ENCODE assay signal across 27 cellular contexts in the genomic region with DNA sequence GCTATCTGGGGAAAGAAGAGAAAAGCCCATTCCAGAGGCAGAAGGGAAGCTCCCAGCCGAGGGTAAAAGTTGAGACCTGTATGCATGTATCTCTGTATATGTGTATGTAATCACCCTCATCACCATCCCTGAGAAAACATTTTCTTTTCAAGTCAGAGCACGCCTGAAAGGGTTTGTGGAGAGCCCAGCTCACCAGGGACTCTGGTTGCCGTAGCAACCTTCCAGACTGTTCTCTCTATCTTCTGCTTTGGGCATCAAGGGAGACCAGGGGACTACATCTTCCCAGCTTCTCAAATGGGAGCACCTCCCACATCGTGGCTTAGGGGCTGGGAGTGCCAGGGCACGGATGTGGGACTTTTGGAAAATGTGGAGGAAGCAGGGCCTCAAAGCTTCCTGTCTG.
A peak's percentile ranks its signal among the peaks of the same experiment; 100 is the strongest.
DNase-seq lines count a peak whose midpoint lies in the region; ATAC-seq lines count a peak whose summit lies in the region.
"Had no signal": no experiment of that assay in that cellular context is flagged by ENCODE, and none has a peak within 500 bp of the region (broad histone marks: within the 10 kb centered on the region; RNA-seq: fewer than 3 reads in every experiment).

No MANE protein-coding gene starts in this region.

- no peaks in the 10 kb centered on the region for H3K79me1 ChIP-seq in mesendoderm (ENCODE audit: low read length)

- DNase-seq in COR-L47 (lab: John Stamatoyannopoulos, UW): peak; percentile 60
- DNase-seq in NCI-H1092 treated with DMSO at 0.1 percent for 48 hours (lab: John Stamatoyannopoulos, UW): peak; percentile 3
- peak; percentile 76 for DNase-seq in NCI-H69 (lab: John Stamatoyannopoulos, UW)
- DNase-seq in mesendoderm: peak; percentile 20
- no peak for DNase-seq in NCI-H82 treated with DMSO at 0.1 percent for 48 hours (lab: John Stamatoyannopoulos, UW; ENCODE audit: unreplicated experiment)
- DNase-seq in putamen (ENCODE audit: low spot score): no peak
- no peak for DNase-seq in stimulated activated naive CD8-positive, alpha-beta T cell treated with anti-CD3 and anti-CD28 coated beads, Interleukin-15, Interleukin-2, amounts not matched to agents 100 U/mL and 50 U/mL, for 24 hours
- DNase-seq: activated CD4-positive, alpha-beta T cell treated with anti-CD3 and anti-CD28 coated beads, Interleukin-2, amount 50 U/mL, for 1 hour; activated CD8-positive, alpha-beta memory T cell treated with anti-CD3 and anti-CD28 coated beads, Interleukin-2, amount 10 ng/mL, durations not matched to agents 7 days and 5 days; activated naive CD8-positive, alpha-beta T cell treated with anti-CD3 and anti-CD28 coated beads, Interleukin-2, amount 50 U/mL, for 24 hours; activated T-cell treated with anti-CD3 and anti-CD28 coated beads, Interleukin-2, amount 50 U/mL, for 48 hours; cerebellar nuclear complex; GM23248; midbrain; natural killer cell; NCI-H2107; NCI-H510A; ovary; Right ventricle myocardium superior; stimulated activated CD4-positive, alpha-beta T cell treated with anti-CD3 and anti-CD28 coated beads, Interleukin-1b, Interleukin-23, amount 100 ng/mL, for 48 hours; substantia nigra; SW 1271; T-helper 9 cell; upper lobe of left lung had no signal

- H4K8ac ChIP-seq in mesendoderm (ENCODE audit: low read depth, low read length): no peak overlapping the region

- H2BK120ac ChIP-seq in mesendoderm (ENCODE audit: low read depth, low read length): no peak overlapping the region

- ATAC-seq in stimulated activated naive CD8-positive, alpha-beta T cell treated with anti-CD3 and anti-CD28 coated beads, Interleukin-15, Interleukin-2, amounts not matched to agents 100 U/mL and 50 U/mL, for 24 hours: no peak
- ATAC-seq: activated CD8-positive, alpha-beta memory T cell treated with anti-CD3 and anti-CD28 coated beads, Interleukin-2, amount 10 ng/mL, durations not matched to agents 7 days and 5 days; activated naive CD8-positive, alpha-beta T cell treated with anti-CD3 and anti-CD28 coated beads, Interleukin-2, amount 50 U/mL, for 24 hours; natural killer cell had no signal

- WGBS in mesendoderm (ENCODE audit: extremely low coverage, insufficient coverage, low lambda C conversion rate): no CpG with 5 or more reads among the region's 5 CpGs

- no peak overlapping the region for H3K23ac ChIP-seq in mesendoderm (ENCODE audit: low read length)

- peaks cover 4% of the 10 kb centered on the region for H3K27me3 ChIP-seq in mesendoderm (ENCODE audit: insufficient read depth, low read length, poor library complexity)
- H3K27me3 ChIP-seq: ovary, right atrium auricular region had no signal

- H4K5ac ChIP-seq in mesendoderm (ENCODE audit: low read length): no peak overlapping the region

- H3K4ac ChIP-seq in mesendoderm (ENCODE audit: low read depth, low read length): no peak overlapping the region

- H2AK5ac ChIP-seq in mesendoderm (ENCODE audit: low read length): no peak overlapping the region

- H3K79me2 ChIP-seq in mesendoderm (ENCODE audit: control insufficient read depth, insufficient read depth, low read length): no peaks in the 10 kb centered on the region

- no peak overlapping the region for H3K27ac ChIP-seq in mesendoderm (ENCODE audit: low read depth, low read length)
- H3K27ac ChIP-seq: GM23248, KMS-11, ovary, right atrium auricular region, upper lobe of left lung had no signal

- no peaks in the 10 kb centered on the region for H3K36me3 ChIP-seq in mesendoderm (ENCODE audit: control insufficient read depth, insufficient read depth, low read length)
- H3K36me3 ChIP-seq: ovary, right atrium auricular region, upper lobe of left lung had no signal

- no peak overlapping the region for H3K56ac ChIP-seq in mesendoderm (ENCODE audit: low read length)

- no peak overlapping the region for H3K4me3 ChIP-seq in mesendoderm (ENCODE audit: low read length)
- H3K4me3 ChIP-seq: GM23248, ovary, right atrium auricular region, smooth muscle cell, upper lobe of left lung had no signal

- H2BK5ac ChIP-seq in mesendoderm (ENCODE audit: low read length): no peak overlapping the region

- no peak overlapping the region for H3K9ac ChIP-seq in mesendoderm (ENCODE audit: low read length)
- H3K9ac ChIP-seq: GM23248, KMS-11 had no signal

- H2BK15ac ChIP-seq in mesendoderm (replicated peaks; ENCODE audit: low read depth): no peak overlapping the region

- H3K4me2 ChIP-seq in mesendoderm (ENCODE audit: low read length): no peak overlapping the region
- H3K4me2 ChIP-seq: KMS-11, smooth muscle cell had no signal

- H3K4me1 ChIP-seq in mesendoderm (ENCODE audit: control insufficient read depth, low read depth, low read length): no peaks in the 10 kb centered on the region

- no peak overlapping the region for H3K18ac ChIP-seq in mesendoderm (ENCODE audit: low read length)

Comparison
In these comparisons a context has a peak if more than half of its experiments do, and no peak if none do; other contexts are left out.
1. DNase-seq: peak in COR-L47 (single experiment), NCI-H1092 treated with DMSO at 0.1 percent for 48 hours (single experiment), NCI-H69 (single experiment) and mesendoderm (single experiment); none in NCI-H82 treated with DMSO at 0.1 percent for 48 hours (single experiment), putamen (single experiment) and stimulated activated naive CD8-positive, alpha-beta T cell treated with anti-CD3 and anti-CD28 coated beads, Interleukin-15, Interleukin-2, amounts not matched to agents 100 U/mL and 50 U/mL, for 24 hours (single experiment).